Comparison of ENCODE assay signal across 26 cellular contexts in the genomic region with DNA sequence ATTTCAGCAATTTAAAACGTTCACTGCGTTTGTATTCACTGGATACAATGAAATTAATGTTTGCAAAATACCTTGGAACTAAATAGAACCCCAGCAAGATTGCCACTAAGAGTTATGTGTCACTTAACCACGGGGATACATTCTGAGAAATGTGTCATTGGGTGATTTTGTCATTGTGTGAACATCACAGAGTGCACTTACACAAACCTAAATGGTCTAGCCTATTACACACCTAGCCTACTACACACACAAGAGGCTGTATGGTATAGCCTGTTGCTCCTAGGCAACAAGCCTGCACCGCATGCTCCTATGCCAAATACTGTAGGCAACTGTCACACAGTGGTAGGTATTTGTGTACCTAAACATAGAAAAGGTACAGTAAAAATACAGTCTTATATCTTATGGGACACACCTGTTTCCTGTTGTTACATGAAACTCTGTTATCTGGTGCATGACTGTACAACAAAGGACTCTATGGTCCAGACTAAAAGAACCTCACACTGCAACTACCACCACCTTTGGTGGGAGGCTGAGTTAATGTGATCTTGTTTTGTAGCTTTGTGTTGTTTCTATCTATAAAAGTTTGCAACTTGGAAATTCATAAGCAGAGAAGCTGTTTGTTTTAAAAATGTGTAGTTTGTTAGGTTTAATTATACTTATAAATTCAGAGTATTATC.
"Had no signal": no experiment of that assay in that cellular context is flagged by ENCODE, and none has a peak within 500 bp of the region (broad histone marks: within the 10 kb centered on the region; RNA-seq: fewer than 3 reads in every experiment).

No MANE protein-coding gene starts in this region.

- H3K27me3 ChIP-seq: colonic mucosa, gastrocnemius medialis, right atrium auricular region had no signal

- FAIRE-seq: kidney had no signal

- H3K27ac ChIP-seq: colonic mucosa, epithelial cell of prostate, gastrocnemius medialis, neural progenitor cell, prostate gland, right atrium auricular region, stomach, tibial artery had no signal

- DNase-seq: colonic mucosa; effector CD8-positive, alpha-beta T cell; endodermal cell; foreskin fibroblast; gastrocnemius medialis; kidney; mesenchymal stem cell; mucosa of descending colon; naive B cell; stimulated activated CD4-positive, alpha-beta T cell treated with anti-CD3 and anti-CD28 coated beads, Interleukin-2, amount 100 ng/mL, for 24 hours; stimulated activated CD4-positive, alpha-beta T cell treated with anti-CD3 and anti-CD28 coated beads, Interleukin-4, amount 100 ng/mL, for 24 hours; stimulated activated naive CD4-positive, alpha-beta T cell treated with Interleukin-2 at 50 U/mL for 16 hours; stomach; tibial artery had no signal

- H3K9me3 ChIP-seq: colonic mucosa, prostate gland had no signal

- ATAC-seq: esophagus mucosa; gastrocnemius medialis; left lobe of liver; mucosa of descending colon; sciatic nerve; stimulated activated effector memory CD8-positive, alpha-beta T cell treated with anti-CD3 and anti-CD28 coated beads, Interleukin-12 subunit alpha, Interleukin-12 subunit beta, amount 100 ng/mL, for 72 hours had no signal

- H3K4me3 Mint-ChIP-seq: dendritic cell treated with granulocyte-macrophage colony-stimulating factor and Interleukin-4, amounts not matched to agents 40 ng/mL and 50 ng/mL, for 4 days; endodermal cell; mesothelial cell of epicardium; nephron; neural progenitor cell; stimulated activated effector memory CD8-positive, alpha-beta T cell treated with anti-CD3 and anti-CD28 coated beads, Interleukin-12 subunit alpha, Interleukin-12 subunit beta, amount 100 ng/mL, for 72 hours; type B pancreatic cell had no signal

- H3K4me1 ChIP-seq: colonic mucosa, gastrocnemius medialis, neural progenitor cell, prostate gland, right atrium auricular region, stomach, tibial artery had no signal

- H3K4me3 ChIP-seq: colonic mucosa, gastrocnemius medialis, mucosa of descending colon, neural progenitor cell, prostate gland, right atrium auricular region, stomach, tibial artery had no signal

- H3K4me2 ChIP-seq: neural progenitor cell had no signal

- H3K36me3 Mint-ChIP-seq: mesothelial cell of epicardium; neural progenitor cell; stimulated activated effector memory CD8-positive, alpha-beta T cell treated with anti-CD3 and anti-CD28 coated beads, Interleukin-12 subunit alpha, Interleukin-12 subunit beta, amount 100 ng/mL, for 72 hours; type B pancreatic cell had no signal

- H3K36me3 ChIP-seq: colonic mucosa, gastrocnemius medialis, neural progenitor cell, prostate gland, right atrium auricular region, stomach, tibial artery had no signal

- H3K9ac ChIP-seq: neural progenitor cell had no signal

- H3K4me1 Mint-ChIP-seq: endodermal cell; nephron; neural progenitor cell; stimulated activated effector memory CD8-positive, alpha-beta T cell treated with anti-CD3 and anti-CD28 coated beads, Interleukin-12 subunit alpha, Interleukin-12 subunit beta, amount 100 ng/mL, for 72 hours had no signal
